Comparison of ENCODE assay signal across 8 cellular contexts in genomic region chrX:112841114-112841819, GRCh38. TPM values are rescaled to one million over a fixed set of nuclear protein-coding genes. Genes with fewer than 3 reads are reported as not detected.
DNase-seq lines count a peak whose midpoint lies in the region; ATAC-seq lines count a peak whose summit lies in the region.

No MANE protein-coding gene starts in this region.

- DNase-seq in A172 (ENCODE audit: low spot score): peak; percentile 62
- peak; percentile 71 for DNase-seq in NCI-H2171 (lab: John Stamatoyannopoulos, UW)
- DNase-seq in cerebellum (ENCODE audit: low spot score): peak; percentile 89
- peak; percentile 23 for DNase-seq in kidney glomerular epithelial cell (lab: John Stamatoyannopoulos, UW)
- DNase-seq in stimulated activated CD4-positive, alpha-beta T cell treated with anti-CD3 and anti-CD28 coated beads, Interleukin-15, amount 100 ng/mL, for 48 hours (ENCODE audit: low read depth in 2 of 2): peak; percentile 47 to 59

- ATAC-seq in GM18861 (IDR thresholded peaks at IDR 0.05; ENCODE audit: unreplicated experiment) (peak; percentile 94), HG03103 (IDR thresholded peaks at IDR 0.05; ENCODE audit: low read depth, unreplicated experiment) (peak; percentile 90)
- ATAC-seq in activated CD4-positive, CD25-positive, alpha-beta regulatory T cell treated with anti-CD3 and anti-CD28 coated beads, Interleukin-2, amount 50 U/mL, for 24 hours: peak; percentile 97 to 99

RNA-seq across cellular contexts. Expression of gene AMOT, which starts 0.6 kb away (rescaled TPM):
- 1.7 and 3.2 TPM in 2 replicates for total RNA-seq in A172 (2014; rRNA removed; shearing (Covaris generic))
- total RNA-seq in cerebellum: 15.4 TPM

Comparison
In these comparisons a context has a peak if more than half of its experiments do, and no peak if none do; other contexts are left out.
1. Peak in every context shown above with its lines: DNase-seq and ATAC-seq.
2. DNase-seq: peak in every context shown above with its lines; median percentile 89 in cerebellum; 71 in NCI-H2171; 62 in A172; 53 in stimulated activated CD4-positive, alpha-beta T cell treated with anti-CD3 and anti-CD28 coated beads, Interleukin-15, amount 100 ng/mL, for 48 hours; 23 in kidney glomerular epithelial cell.